ENCODE assay signal across 8 cellular contexts in genomic region chr2:159226059-159226461, GRCh38.
DNase-seq lines count a peak whose midpoint lies in the region; ATAC-seq lines count a peak whose summit lies in the region.

No MANE protein-coding gene starts in this region.

- H3K4me3 Mint-ChIP-seq in activated CD4-positive, alpha-beta T cell treated with anti-CD3 and anti-CD28 coated beads, Interleukin-2, amount 10 ng/mL, durations not matched to agents 24 days and 14 days = no peak overlapping the region
- H3K4me3 Mint-ChIP-seq in natural killer cell treated with Interleukin-12 subunit alpha and Interleukin-12 subunit beta and Interleukin-15 and Interleukin-18, amount 100 ng/mL, for 72 hours = peak overlapping the region; percentile 49
- H3K4me3 Mint-ChIP-seq in activated T-helper 1 cell treated with anti-CD3 and anti-CD28 coated beads, Interleukin-12 subunit alpha, Interleukin-12 subunit beta, Interleukin-2, Interleukin-4 antibody, amounts not matched to agents 30 ng/mL and 10 ng/mL and 1 ng/mL, durations not matched to agents 14 hours and 24 hours and 36 hours = no peak overlapping the region
- no peak overlapping the region for H3K4me3 Mint-ChIP-seq in activated naive CD4-positive, alpha-beta T cell treated with anti-CD3 and anti-CD28 coated beads, Interleukin-2, amount 10 ng/mL, durations not matched to agents 7 days and 5 days

- CTCF ChIA-PET in activated naive CD4-positive, alpha-beta T cell treated with anti-CD3 and anti-CD28 coated beads, Interleukin-2, amount 10 ng/mL, durations not matched to agents 7 days and 5 days (lab: Charles Lee) = no interaction called here

- DNase-seq in activated CD4-positive, alpha-beta T cell treated with anti-CD3 and anti-CD28 coated beads, Interleukin-2, amount 10 ng/mL, durations not matched to agents 24 days and 14 days = peak; percentile 60
- DNase-seq in activated CD4-positive, alpha-beta T cell treated with anti-CD3 and anti-CD28 coated beads, Interleukin-2, amount 50 U/mL, for 4 hours = no peak
- DNase-seq in HT1080 (ENCODE audit: low read depth) (peak; percentile 93), ureter (ENCODE audit: low spot score) (no peak)
- peak; percentile 24 for DNase-seq in activated gamma-delta T cell treated with anti-CD3 and anti-CD28 coated beads, Interleukin-2, amount 50 U/mL, for 16 hours (ENCODE audit: low read depth)
- DNase-seq in natural killer cell treated with Interleukin-12 subunit alpha and Interleukin-12 subunit beta and Interleukin-15 and Interleukin-18, amount 100 ng/mL, for 72 hours (ENCODE audit: low spot score) = no peak
- no peak for DNase-seq in activated T-helper 1 cell treated with anti-CD3 and anti-CD28 coated beads, Interleukin-12 subunit alpha, Interleukin-12 subunit beta, Interleukin-2, Interleukin-4 antibody, amounts not matched to agents 30 ng/mL and 10 ng/mL and 1 ng/mL, durations not matched to agents 14 hours and 24 hours and 36 hours (ENCODE audit: low spot score)
- no peak for DNase-seq in activated naive CD4-positive, alpha-beta T cell treated with anti-CD3 and anti-CD28 coated beads, Interleukin-2, amount 10 ng/mL, durations not matched to agents 7 days and 5 days

- intact Hi-C loops in activated CD4-positive, alpha-beta T cell treated with anti-CD3 and anti-CD28 coated beads, Interleukin-2, amount 10 ng/mL, durations not matched to agents 24 days and 14 days (cut with micrococcal nuclease) = no loop called here
- intact Hi-C loops in activated T-helper 1 cell treated with anti-CD3 and anti-CD28 coated beads, Interleukin-12 subunit alpha, Interleukin-12 subunit beta, Interleukin-2, Interleukin-4 antibody, amounts not matched to agents 30 ng/mL and 10 ng/mL and 1 ng/mL, durations not matched to agents 14 hours and 24 hours and 36 hours (cut with micrococcal nuclease) = no loop called here

- peaks cover 2% of the 10 kb centered on the region for H3K4me1 Mint-ChIP-seq in activated CD4-positive, alpha-beta T cell treated with anti-CD3 and anti-CD28 coated beads, Interleukin-2, amount 10 ng/mL, durations not matched to agents 24 days and 14 days
- H3K4me1 Mint-ChIP-seq in natural killer cell treated with Interleukin-12 subunit alpha and Interleukin-12 subunit beta and Interleukin-15 and Interleukin-18, amount 100 ng/mL, for 72 hours (ENCODE audit: low read depth in 2 of 2) = peaks cover 35 to 46% of the 10 kb centered on the region in 2 donors
- no peaks in the 10 kb centered on the region for H3K4me1 Mint-ChIP-seq in activated T-helper 1 cell treated with anti-CD3 and anti-CD28 coated beads, Interleukin-12 subunit alpha, Interleukin-12 subunit beta, Interleukin-2, Interleukin-4 antibody, amounts not matched to agents 30 ng/mL and 10 ng/mL and 1 ng/mL, durations not matched to agents 14 hours and 24 hours and 36 hours (ENCODE audit: low read depth)
- H3K4me1 Mint-ChIP-seq in activated naive CD4-positive, alpha-beta T cell treated with anti-CD3 and anti-CD28 coated beads, Interleukin-2, amount 10 ng/mL, durations not matched to agents 7 days and 5 days = peaks cover 3% of the 10 kb centered on the region

- no peaks in the 10 kb centered on the region for H3K27me3 Mint-ChIP-seq in activated CD4-positive, alpha-beta T cell treated with anti-CD3 and anti-CD28 coated beads, Interleukin-2, amount 10 ng/mL, durations not matched to agents 24 days and 14 days
- H3K27me3 Mint-ChIP-seq in natural killer cell treated with Interleukin-12 subunit alpha and Interleukin-12 subunit beta and Interleukin-15 and Interleukin-18, amount 100 ng/mL, for 72 hours = peaks cover 0 to 2% of the 10 kb centered on the region in 2 donors
- H3K27me3 Mint-ChIP-seq in activated T-helper 1 cell treated with anti-CD3 and anti-CD28 coated beads, Interleukin-12 subunit alpha, Interleukin-12 subunit beta, Interleukin-2, Interleukin-4 antibody, amounts not matched to agents 30 ng/mL and 10 ng/mL and 1 ng/mL, durations not matched to agents 14 hours and 24 hours and 36 hours (ENCODE audit: insufficient read depth) = no peaks in the 10 kb centered on the region
- no peaks in the 10 kb centered on the region for H3K27me3 Mint-ChIP-seq in activated naive CD4-positive, alpha-beta T cell treated with anti-CD3 and anti-CD28 coated beads, Interleukin-2, amount 10 ng/mL, durations not matched to agents 7 days and 5 days

- ATAC-seq in natural killer cell treated with Interleukin-12 subunit alpha and Interleukin-12 subunit beta and Interleukin-15 and Interleukin-18, amount 100 ng/mL, for 72 hours = peak; percentile 92 to 95

- no peaks in the 10 kb centered on the region for H3K36me3 Mint-ChIP-seq in activated CD4-positive, alpha-beta T cell treated with anti-CD3 and anti-CD28 coated beads, Interleukin-2, amount 10 ng/mL, durations not matched to agents 24 days and 14 days (ENCODE audit: low read depth)
- H3K36me3 Mint-ChIP-seq in natural killer cell treated with Interleukin-12 subunit alpha and Interleukin-12 subunit beta and Interleukin-15 and Interleukin-18, amount 100 ng/mL, for 72 hours = no peaks in the 10 kb centered on the region
- no peaks in the 10 kb centered on the region for H3K36me3 Mint-ChIP-seq in activated T-helper 1 cell treated with anti-CD3 and anti-CD28 coated beads, Interleukin-12 subunit alpha, Interleukin-12 subunit beta, Interleukin-2, Interleukin-4 antibody, amounts not matched to agents 30 ng/mL and 10 ng/mL and 1 ng/mL, durations not matched to agents 14 hours and 24 hours and 36 hours (ENCODE audit: low read depth)
- peaks cover 1% of the 10 kb centered on the region for H3K36me3 Mint-ChIP-seq in activated naive CD4-positive, alpha-beta T cell treated with anti-CD3 and anti-CD28 coated beads, Interleukin-2, amount 10 ng/mL, durations not matched to agents 7 days and 5 days

- H3K9me3 Mint-ChIP-seq in activated CD4-positive, alpha-beta T cell treated with anti-CD3 and anti-CD28 coated beads, Interleukin-2, amount 10 ng/mL, durations not matched to agents 24 days and 14 days = no peaks in the 10 kb centered on the region
- H3K9me3 Mint-ChIP-seq in natural killer cell treated with Interleukin-12 subunit alpha and Interleukin-12 subunit beta and Interleukin-15 and Interleukin-18, amount 100 ng/mL, for 72 hours = no peaks in the 10 kb centered on the region
- no peaks in the 10 kb centered on the region for H3K9me3 Mint-ChIP-seq in activated T-helper 1 cell treated with anti-CD3 and anti-CD28 coated beads, Interleukin-12 subunit alpha, Interleukin-12 subunit beta, Interleukin-2, Interleukin-4 antibody, amounts not matched to agents 30 ng/mL and 10 ng/mL and 1 ng/mL, durations not matched to agents 14 hours and 24 hours and 36 hours
- no peaks in the 10 kb centered on the region for H3K9me3 Mint-ChIP-seq in activated naive CD4-positive, alpha-beta T cell treated with anti-CD3 and anti-CD28 coated beads, Interleukin-2, amount 10 ng/mL, durations not matched to agents 7 days and 5 days

- H3K27ac Mint-ChIP-seq in activated CD4-positive, alpha-beta T cell treated with anti-CD3 and anti-CD28 coated beads, Interleukin-2, amount 10 ng/mL, durations not matched to agents 24 days and 14 days = no peak overlapping the region
- peak overlapping the region; percentile 35 to 52 for H3K27ac Mint-ChIP-seq in natural killer cell treated with Interleukin-12 subunit alpha and Interleukin-12 subunit beta and Interleukin-15 and Interleukin-18, amount 100 ng/mL, for 72 hours
- no peak overlapping the region for H3K27ac Mint-ChIP-seq in activated T-helper 1 cell treated with anti-CD3 and anti-CD28 coated beads, Interleukin-12 subunit alpha, Interleukin-12 subunit beta, Interleukin-2, Interleukin-4 antibody, amounts not matched to agents 30 ng/mL and 10 ng/mL and 1 ng/mL, durations not matched to agents 14 hours and 24 hours and 36 hours
- no peak overlapping the region for H3K27ac Mint-ChIP-seq in activated naive CD4-positive, alpha-beta T cell treated with anti-CD3 and anti-CD28 coated beads, Interleukin-2, amount 10 ng/mL, durations not matched to agents 7 days and 5 days

Comparison
In these comparisons a context has a peak if more than half of its experiments do, and no peak if none do; other contexts are left out.
1. DNase-seq: peak in activated CD4-positive, alpha-beta T cell treated with anti-CD3 and anti-CD28 coated beads, Interleukin-2, amount 10 ng/mL, durations not matched to agents 24 days and 14 days (single experiment), HT1080 (single experiment) and activated gamma-delta T cell treated with anti-CD3 and anti-CD28 coated beads, Interleukin-2, amount 50 U/mL, for 16 hours (single experiment); none in activated CD4-positive, alpha-beta T cell treated with anti-CD3 and anti-CD28 coated beads, Interleukin-2, amount 50 U/mL, for 4 hours (0 of 2), natural killer cell treated with Interleukin-12 subunit alpha and Interleukin-12 subunit beta and Interleukin-15 and Interleukin-18, amount 100 ng/mL, for 72 hours (single experiment), activated T-helper 1 cell treated with anti-CD3 and anti-CD28 coated beads, Interleukin-12 subunit alpha, Interleukin-12 subunit beta, Interleukin-2, Interleukin-4 antibody, amounts not matched to agents 30 ng/mL and 10 ng/mL and 1 ng/mL, durations not matched to agents 14 hours and 24 hours and 36 hours (single experiment), ureter (single experiment) and activated naive CD4-positive, alpha-beta T cell treated with anti-CD3 and anti-CD28 coated beads, Interleukin-2, amount 10 ng/mL, durations not matched to agents 7 days and 5 days (single experiment).
2. H3K27ac Mint-ChIP-seq: peak in natural killer cell treated with Interleukin-12 subunit alpha and Interleukin-12 subunit beta and Interleukin-15 and Interleukin-18, amount 100 ng/mL, for 72 hours (2 of 2); none in activated CD4-positive, alpha-beta T cell treated with anti-CD3 and anti-CD28 coated beads, Interleukin-2, amount 10 ng/mL, durations not matched to agents 24 days and 14 days (single experiment), activated T-helper 1 cell treated with anti-CD3 and anti-CD28 coated beads, Interleukin-12 subunit alpha, Interleukin-12 subunit beta, Interleukin-2, Interleukin-4 antibody, amounts not matched to agents 30 ng/mL and 10 ng/mL and 1 ng/mL, durations not matched to agents 14 hours and 24 hours and 36 hours (single experiment) and activated naive CD4-positive, alpha-beta T cell treated with anti-CD3 and anti-CD28 coated beads, Interleukin-2, amount 10 ng/mL, durations not matched to agents 7 days and 5 days (single experiment).